26 cellular contexts compared by ENCODE assay signal in genomic region chr3:39587113-39587512, GRCh38.
DNase-seq lines count a peak whose midpoint lies in the region; ATAC-seq, FAIRE-seq and TF ChIP-seq lines count a peak whose summit lies in the region.
"Had no signal": no experiment of that assay in that cellular context is flagged by ENCODE, and none has a peak within 500 bp of the region (broad histone marks: within the 10 kb centered on the region; RNA-seq: fewer than 3 reads in every experiment).

No MANE protein-coding gene starts in this region.

- H3K27me3 ChIP-seq in MM.1S (replicated peaks; ENCODE audit: insufficient read depth, low read length): no peaks in the 10 kb centered on the region
- H3K27me3 ChIP-seq: BE2C, BLaER1 had no signal

- no peaks in the 10 kb centered on the region for H3K9me2 ChIP-seq in MM.1S (replicated peaks; ENCODE audit: insufficient read depth, low read length)

- H3K4me3 ChIP-seq in MM.1S (ENCODE audit: low read length): no peak overlapping the region
- H3K4me3 ChIP-seq: BLaER1 had no signal

- 0 out of 2 replicates have a peak, but pooled peaks cover 7% of the 10 kb centered on the region for H3F3A ChIP-seq in MM.1S (ENCODE audit: insufficient read depth, low read length)

- no peak for TF ChIP-seq CTCF in MM.1S (IDR thresholded peaks at IDR 0.05; ENCODE audit: low read length)

- ATAC-seq in GM18867 (IDR thresholded peaks at IDR 0.05; ENCODE audit: unreplicated experiment): peak; percentile 63
- ATAC-seq in HG03432 (IDR thresholded peaks at IDR 0.05; ENCODE audit: unreplicated experiment): peak; percentile 70
- ATAC-seq in GM19395 (IDR thresholded peaks at IDR 0.05; ENCODE audit: unreplicated experiment): no peak

- no peaks in the 10 kb centered on the region for H3K36me3 ChIP-seq in MM.1S (replicated peaks; ENCODE audit: insufficient read depth, low read length)
- H3K36me3 ChIP-seq: BE2C, BLaER1 had no signal

- no peak overlapping the region for H2AFZ ChIP-seq in MM.1S (ENCODE audit: low read length)

- H3K4me2 ChIP-seq in MM.1S (ENCODE audit: low read depth, low read length): peak overlapping the region; percentile 10; the same call in 1 of the 2 replicates
- H3K4me2 ChIP-seq: BLaER1 had no signal

- H3K27ac ChIP-seq in MM.1S (ENCODE audit: low read length): no peak overlapping the region
- H3K27ac ChIP-seq: BLaER1 had no signal

- H3K79me2 ChIP-seq in MM.1S (ENCODE audit: low read length): no peaks in the 10 kb centered on the region

- H3K9me3 ChIP-seq in MM.1S (replicated peaks; ENCODE audit: insufficient read depth, low read length): no peaks in the 10 kb centered on the region
- H3K9me3 ChIP-seq: BE2C, BLaER1 had no signal

- no peaks in the 10 kb centered on the region for H3K4me1 ChIP-seq in MM.1S (ENCODE audit: low read length)
- H3K4me1 ChIP-seq: BE2C, BLaER1 had no signal

- DNase-seq in MM.1S (peak; percentile 57), RCC 7860 (ENCODE audit: low spot score) (no peak), GDM1 (lab: John Stamatoyannopoulos, UW) (no peak), HT-29 (ENCODE audit: low spot score) (no peak)
- DNase-seq: 8988T; ACHN; BE2C; C1 segment of cervical spinal cord; CD4-positive, alpha-beta memory T cell; CD4-positive, CD25-positive, alpha-beta regulatory T cell; CD8-positive, alpha-beta memory T cell; COR-L47; DMS 273 treated with DMSO at 0.1 percent for 48 hours; DMS153; DMS53; DMS79; DND-41; EL; GF-D8 had no signal

- no peak for FAIRE-seq in RCC 7860 (lab: Jason Lieb, UNC)
- FAIRE-seq: A204.1, GM12891, GM18507 had no signal

- H4K20me1 ChIP-seq in MM.1S (ENCODE audit: insufficient read depth, low read length): no peaks in the 10 kb centered on the region
- H4K20me1 ChIP-seq: BLaER1 had no signal

- no peak overlapping the region for H3K9ac ChIP-seq in MM.1S (ENCODE audit: low read length)
- H3K9ac ChIP-seq: BLaER1 had no signal
